18 cellular contexts compared by ENCODE assay signal in genomic region chr1:151342021-151342420, GRCh38. TPM values are rescaled to one million over a fixed set of nuclear protein-coding genes. Genes with fewer than 3 reads are reported as not detected.
DNase-seq lines count a peak whose midpoint lies in the region; TF ChIP-seq lines count a peak whose summit lies in the region.
"Had no signal": no experiment of that assay in that cellular context is flagged by ENCODE, and none has a peak within 500 bp of the region (broad histone marks: within the 10 kb centered on the region; RNA-seq: fewer than 3 reads in every experiment).

No MANE protein-coding gene starts in this region.

- no peak overlapping the region for H3K4me2 ChIP-seq in OCI-LY1 (ENCODE audit: low read length)

- H3K36me3 Mint-ChIP-seq in osteocyte (ENCODE audit: unreplicated experiment), result peaks cover 6% of the 10 kb centered on the region

- DNase-seq in DMS53 (lab: John Stamatoyannopoulos, UW), result peak; percentile 36
- DNase-seq in DMS53 treated with DMSO at 0.1 percent for 48 hours (lab: John Stamatoyannopoulos, UW; ENCODE audit: unreplicated experiment), result no peak
- peak; percentile 23 for DNase-seq in cerebellar cortex (ENCODE audit: low spot score)
- no peak for DNase-seq in osteocyte (ENCODE audit: extremely low spot score, unreplicated experiment)
- no peak for DNase-seq in DMS79 (lab: John Stamatoyannopoulos, UW)
- no peak for DNase-seq in NCI-H510A (lab: John Stamatoyannopoulos, UW)
- no peak for DNase-seq in activated CD4-positive, alpha-beta T cell treated with anti-CD3 and anti-CD28 coated beads for 4 hours
- DNase-seq: activated CD4-positive, alpha-beta T cell treated with anti-CD3 and anti-CD28 coated beads, Interleukin-2, amount 50 U/mL, for 1 hour; activated naive CD4-positive, alpha-beta T cell treated with anti-CD3 and anti-CD28 coated beads, Interleukin-2, amount 10 ng/mL, durations not matched to agents 7 days and 5 days; GDM1; HFFc6; NCI-H1930 had no signal

- TF ChIP-seq CTCF in OCI-LY1 (IDR thresholded peaks at IDR 0.05; ENCODE audit: low read length) (no peak), osteocyte (IDR thresholded peaks at IDR 0.05) (no peak)

- H3K79me2 ChIP-seq in OCI-LY1 (ENCODE audit: insufficient read depth, low read length), result no peaks in the 10 kb centered on the region
- H3K79me2 ChIP-seq: parathyroid adenoma had no signal

- no peaks in the 10 kb centered on the region for H3K27me3 Mint-ChIP-seq in osteocyte (ENCODE audit: unreplicated experiment)
- H3K27me3 Mint-ChIP-seq: activated naive CD4-positive, alpha-beta T cell treated with anti-CD3 and anti-CD28 coated beads, Interleukin-2, amount 10 ng/mL, durations not matched to agents 7 days and 5 days; stimulated activated naive CD8-positive, alpha-beta T cell treated with anti-CD3 and anti-CD28 coated beads, Interleukin-15, Interleukin-2, amounts not matched to agents 100 ng/mL and 50 ng/mL, for 24 hours; type B pancreatic cell had no signal

- H3K9ac ChIP-seq in OCI-LY1 (ENCODE audit: low read length), result no peak overlapping the region
- H3K9ac ChIP-seq: parathyroid adenoma had no signal

- H2AFZ ChIP-seq in OCI-LY1 (ENCODE audit: low read length), result no peak overlapping the region
- H2AFZ ChIP-seq: parathyroid adenoma had no signal

- H3K9me3 Mint-ChIP-seq in osteocyte (ENCODE audit: unreplicated experiment), result no peaks in the 10 kb centered on the region
- H3K9me3 Mint-ChIP-seq: activated naive CD4-positive, alpha-beta T cell treated with anti-CD3 and anti-CD28 coated beads, Interleukin-2, amount 10 ng/mL, durations not matched to agents 7 days and 5 days; HFFc6; stimulated activated naive CD8-positive, alpha-beta T cell treated with anti-CD3 and anti-CD28 coated beads, Interleukin-15, Interleukin-2, amounts not matched to agents 100 ng/mL and 50 ng/mL, for 24 hours; type B pancreatic cell had no signal

- peak overlapping the region; percentile 47 for H3K27ac Mint-ChIP-seq in osteocyte (ENCODE audit: unreplicated experiment)
- H3K27ac Mint-ChIP-seq: activated naive CD4-positive, alpha-beta T cell treated with anti-CD3 and anti-CD28 coated beads, Interleukin-2, amount 10 ng/mL, durations not matched to agents 7 days and 5 days; HFFc6; stimulated activated naive CD8-positive, alpha-beta T cell treated with anti-CD3 and anti-CD28 coated beads, Interleukin-15, Interleukin-2, amounts not matched to agents 100 ng/mL and 50 ng/mL, for 24 hours; type B pancreatic cell had no signal

- no peak overlapping the region for H3K4me3 ChIP-seq in OCI-LY1 (ENCODE audit: low read depth, low read length, poor library complexity, severe bottlenecking)
- H3K4me3 ChIP-seq: lung had no signal

- H3K4me1 ChIP-seq in OCI-LY1 (ENCODE audit: insufficient read depth, low read length, severe bottlenecking), result peaks cover 23% of the 10 kb centered on the region
- H3K4me1 ChIP-seq: parathyroid adenoma had no signal

- H3K27me3 ChIP-seq in OCI-LY1 (ENCODE audit: insufficient read depth, low read length), result no peaks in the 10 kb centered on the region

- peaks cover 15% of the 10 kb centered on the region for H3K4me1 Mint-ChIP-seq in osteocyte (ENCODE audit: unreplicated experiment)

- no peak overlapping the region for H3K4me3 Mint-ChIP-seq in osteocyte (ENCODE audit: unreplicated experiment)
- H3K4me3 Mint-ChIP-seq: activated naive CD4-positive, alpha-beta T cell treated with anti-CD3 and anti-CD28 coated beads, Interleukin-2, amount 10 ng/mL, durations not matched to agents 7 days and 5 days; HFFc6; stimulated activated naive CD8-positive, alpha-beta T cell treated with anti-CD3 and anti-CD28 coated beads, Interleukin-15, Interleukin-2, amounts not matched to agents 100 ng/mL and 50 ng/mL, for 24 hours; type B pancreatic cell had no signal

- H3K36me3 ChIP-seq in OCI-LY1 (ENCODE audit: insufficient read depth, low read length), result peaks cover 50% of the 10 kb centered on the region

- no peaks in the 10 kb centered on the region for H4K20me1 ChIP-seq in OCI-LY1 (ENCODE audit: insufficient read depth, low read length)

- H3K27ac ChIP-seq in OCI-LY1 (ENCODE audit: low read depth, low read length, poor library complexity, severe bottlenecking), result peak overlapping the region; percentile 60
- H3K27ac ChIP-seq: 22Rv1, parathyroid adenoma had no signal

- H3K9me3 ChIP-seq in OCI-LY1 (ENCODE audit: low read length), result no peaks in the 10 kb centered on the region

- no peaks in the 10 kb centered on the region for H3K9me2 ChIP-seq in OCI-LY1 (ENCODE audit: low read depth, low read length)

- H3F3A ChIP-seq in OCI-LY1 (ENCODE audit: insufficient read depth, low read length), result peaks cover 7% of the 10 kb centered on the region; the same call in 1 of the 2 replicates

RNA-seq across cellular contexts. Expression of gene RFX5, which starts 5.0 kb away (rescaled TPM):
- total RNA-seq in osteocyte, result 36.7 and 37.9 TPM in 2 replicates

RNA-seq across cellular contexts. Expression of gene PI4KB, which starts 14.8 kb away (rescaled TPM):
- total RNA-seq in osteocyte, result 66.9 and 74.1 TPM in 2 replicates

RNA-seq across cellular contexts. Expression of gene SELENBP1, which starts 30.5 kb away (rescaled TPM):
- 8.1 and 10.2 TPM in 2 replicates for total RNA-seq in osteocyte

RNA-seq across cellular contexts. Expression of gene PSMB4, which starts 57.4 kb away (rescaled TPM):
- total RNA-seq in osteocyte, result 272 and 280 TPM in 2 replicates

RNA-seq across cellular contexts. Expression of gene ZNF687, which starts 59.9 kb away (rescaled TPM):
- 23.7 and 25.9 TPM in 2 replicates for total RNA-seq in osteocyte

Comparison
In these comparisons a context has a peak if more than half of its experiments do, and no peak if none do; other contexts are left out.
1. DNase-seq: peak in DMS53 (single experiment) and cerebellar cortex (single experiment); none in DMS53 treated with DMSO at 0.1 percent for 48 hours (single experiment), osteocyte (single experiment), DMS79 (single experiment), NCI-H510A (single experiment) and activated CD4-positive, alpha-beta T cell treated with anti-CD3 and anti-CD28 coated beads for 4 hours (0 of 2).